Comparison of ENCODE assay signal across 38 cellular contexts in the genomic region with DNA sequence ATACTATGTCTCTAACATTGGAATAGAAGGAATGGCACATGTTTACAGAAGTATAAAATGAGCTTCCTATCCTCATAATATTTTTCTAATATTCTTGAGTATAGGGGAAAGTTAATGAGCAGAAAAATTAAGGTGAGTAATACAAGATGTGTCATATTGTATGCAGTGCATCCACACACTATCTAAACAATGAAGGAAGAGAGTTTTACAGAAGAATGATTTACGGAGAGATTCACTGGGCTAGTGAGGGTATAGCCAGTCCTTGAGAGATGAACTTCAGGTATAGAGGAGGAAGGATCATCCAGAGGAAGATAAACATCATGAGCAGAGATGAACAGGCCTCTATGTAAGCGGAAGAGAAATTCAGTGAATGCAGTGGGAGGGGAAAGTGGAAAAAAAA.
"Had no signal": no experiment of that assay in that cellular context is flagged by ENCODE, and none has a peak within 500 bp of the region (broad histone marks: within the 10 kb centered on the region; RNA-seq: fewer than 3 reads in every experiment).

No MANE protein-coding gene starts in this region.

- H3K9me3 ChIP-seq: adrenal gland, ascending aorta, body of pancreas, breast epithelium had no signal

- H3K4me3 ChIP-seq: adrenal gland, ascending aorta, body of pancreas, breast epithelium, cardiac muscle cell had no signal

- DNase-seq: activated effector memory CD4-positive, alpha-beta T cell treated with anti-CD3 and anti-CD28 coated beads, Interleukin-2, amount 50 U/mL, for 16 hours; activated effector memory CD4-positive, alpha-beta T cell treated with Interleukin-2 at 50 U/mL for 16 hours; activated gamma-delta T cell; activated gamma-delta T cell treated with Interleukin-2 at 50 U/mL for 16 hours; activated naive CD4-positive, alpha-beta T cell; activated naive CD4-positive, alpha-beta T cell treated with anti-CD3 and anti-CD28 coated beads for 36 hours; activated naive CD4-positive, alpha-beta T cell treated with anti-CD3 and anti-CD28 coated beads, Interleukin-2, amount 10 ng/mL, durations not matched to agents 7 days and 5 days; activated naive CD4-positive, alpha-beta T cell treated with anti-CD3 and anti-CD28 coated beads, Interleukin-2, amount 50 U/mL, for 16 hours; activated naive CD4-positive, alpha-beta T cell treated with Interleukin-2 at 50 U/mL for 16 hours; activated naive CD8-positive, alpha-beta T cell treated with anti-CD3 and anti-CD28 coated beads for 36 hours; activated naive CD8-positive, alpha-beta T cell treated with anti-CD3 and anti-CD28 coated beads, Interleukin-2, amount 10 ng/mL, durations not matched to agents 7 days and 5 days; activated naive CD8-positive, alpha-beta T cell treated with anti-CD3 and anti-CD28 coated beads, Interleukin-2, amount 50 U/mL, for 24 hours; activated T-cell treated with anti-CD3 and anti-CD28 coated beads, Interleukin-2, amount 50 U/mL, for 1 hour; activated T-cell treated with anti-CD3 and anti-CD28 coated beads, Interleukin-2, amount 50 U/mL, for 24 hours; activated T-cell treated with anti-CD3 and anti-CD28 coated beads, Interleukin-2, amount 50 U/mL, for 4 hours; activated T-cell treated with anti-CD3 and anti-CD28 coated beads, Interleukin-2, amount 50 U/mL, for 48 hours; activated T-cell treated with anti-CD3 and anti-CD28 coated beads, Interleukin-2, amount 50 U/mL, for 72 hours; adrenal gland; amniotic stem cell; amygdala; anterior cingulate cortex; aorta; body of pancreas; brain microvascular endothelial cell; caudate nucleus; central memory CD4-positive, alpha-beta T cell; cerebellar nuclear complex had no signal

- H3K27ac Mint-ChIP-seq: activated naive CD4-positive, alpha-beta T cell treated with anti-CD3 and anti-CD28 coated beads for 36 hours; activated naive CD4-positive, alpha-beta T cell treated with anti-CD3 and anti-CD28 coated beads, Interleukin-2, amount 10 ng/mL, durations not matched to agents 7 days and 5 days; activated naive CD4-positive, alpha-beta T cell treated with anti-CD3 and anti-CD28 coated beads, Interleukin-2, amount 50 U/mL, for 24 hours; activated naive CD4-positive, alpha-beta T cell treated with anti-CD3 and anti-CD28 coated beads, Interleukin-2, amount 50 U/mL, for 72 hours; activated naive CD8-positive, alpha-beta T cell; activated naive CD8-positive, alpha-beta T cell treated with anti-CD3 and anti-CD28 coated beads for 36 hours; activated naive CD8-positive, alpha-beta T cell treated with anti-CD3 and anti-CD28 coated beads, Interleukin-2, amount 10 ng/mL, durations not matched to agents 7 days and 5 days; activated naive CD8-positive, alpha-beta T cell treated with anti-CD3 and anti-CD28 coated beads, Interleukin-2, amount 50 U/mL, for 24 hours; activated T-cell treated with anti-CD3 and anti-CD28 coated beads, Interleukin-2, amount 50 U/mL, for 24 hours; activated T-cell treated with anti-CD3 and anti-CD28 coated beads, Interleukin-2, amount 50 U/mL, for 72 hours; activated T-helper 1 cell treated with anti-CD3 and anti-CD28 coated beads, Interleukin-12 subunit alpha, Interleukin-12 subunit beta, Interleukin-2, Interleukin-4 antibody, amounts not matched to agents 30 ng/mL and 10 ng/mL and 1 ng/mL, durations not matched to agents 14 hours and 24 hours and 36 hours; activated T-helper 17 cell treated with anti-CD3 and anti-CD28 coated beads, Interleukin-2, amount 50 U/mL, for 72 hours; activated T-helper 2 cell treated with anti-CD3 and anti-CD28 coated beads, Interferon-gamma antibody, Interleukin-2, Interleukin-4, amounts not matched to agents 10 μg/mL and 5 μg/mL and 100 μg/mL, durations not matched to agents 14 hours and 24 hours and 36 hours; brain had no signal

- H3K4me1 Mint-ChIP-seq: activated naive CD4-positive, alpha-beta T cell treated with anti-CD3 and anti-CD28 coated beads, Interleukin-2, amount 10 ng/mL, durations not matched to agents 7 days and 5 days; activated naive CD4-positive, alpha-beta T cell treated with anti-CD3 and anti-CD28 coated beads, Interleukin-2, amount 50 U/mL, for 24 hours; activated naive CD8-positive, alpha-beta T cell treated with anti-CD3 and anti-CD28 coated beads for 36 hours; activated naive CD8-positive, alpha-beta T cell treated with anti-CD3 and anti-CD28 coated beads, Interleukin-2, amount 10 ng/mL, durations not matched to agents 7 days and 5 days; activated naive CD8-positive, alpha-beta T cell treated with anti-CD3 and anti-CD28 coated beads, Interleukin-2, amount 50 U/mL, for 24 hours; activated T-helper 17 cell treated with anti-CD3 and anti-CD28 coated beads, Interleukin-2, amount 50 U/mL, for 72 hours; brain; central memory CD8-positive, alpha-beta T cell had no signal

- H3K9me3 Mint-ChIP-seq: brain had no signal

- H3K4me3 Mint-ChIP-seq: activated naive CD4-positive, alpha-beta T cell treated with anti-CD3 and anti-CD28 coated beads for 36 hours; activated naive CD4-positive, alpha-beta T cell treated with anti-CD3 and anti-CD28 coated beads, Interleukin-2, amount 10 ng/mL, durations not matched to agents 7 days and 5 days; activated naive CD4-positive, alpha-beta T cell treated with anti-CD3 and anti-CD28 coated beads, Interleukin-2, amount 50 U/mL, for 24 hours; activated naive CD8-positive, alpha-beta T cell; activated naive CD8-positive, alpha-beta T cell treated with anti-CD3 and anti-CD28 coated beads for 36 hours; activated naive CD8-positive, alpha-beta T cell treated with anti-CD3 and anti-CD28 coated beads, Interleukin-2, amount 10 ng/mL, durations not matched to agents 7 days and 5 days; activated naive CD8-positive, alpha-beta T cell treated with anti-CD3 and anti-CD28 coated beads, Interleukin-2, amount 50 U/mL, for 24 hours; activated T-cell treated with anti-CD3 and anti-CD28 coated beads, Interleukin-2, amount 50 U/mL, for 24 hours; activated T-cell treated with anti-CD3 and anti-CD28 coated beads, Interleukin-2, amount 50 U/mL, for 4 hours; activated T-cell treated with anti-CD3 and anti-CD28 coated beads, Interleukin-2, amount 50 U/mL, for 72 hours; activated T-helper 1 cell treated with anti-CD3 and anti-CD28 coated beads, Interleukin-12 subunit alpha, Interleukin-12 subunit beta, Interleukin-2, Interleukin-4 antibody, amounts not matched to agents 30 ng/mL and 10 ng/mL and 1 ng/mL, durations not matched to agents 14 hours and 24 hours and 36 hours; activated T-helper 17 cell treated with anti-CD3 and anti-CD28 coated beads, Interleukin-2, amount 50 U/mL, for 72 hours; brain; central memory CD8-positive, alpha-beta T cell had no signal

- H3K4me1 ChIP-seq: adrenal gland, ascending aorta, body of pancreas, breast epithelium had no signal

- H3K27me3 ChIP-seq: adrenal gland, ascending aorta, body of pancreas, brain microvascular endothelial cell, breast epithelium, cardiac muscle cell had no signal

- ATAC-seq: activated naive CD4-positive, alpha-beta T cell treated with anti-CD3 and anti-CD28 coated beads, Interleukin-2, amount 50 U/mL, for 72 hours; activated naive CD8-positive, alpha-beta T cell treated with anti-CD3 and anti-CD28 coated beads, Interleukin-2, amount 50 U/mL, for 24 hours; activated T-cell treated with anti-CD3 and anti-CD28 coated beads, Interleukin-2, amount 50 U/mL, for 4 hours; activated T-cell treated with anti-CD3 and anti-CD28 coated beads, Interleukin-2, amount 50 U/mL, for 72 hours; activated T-helper 17 cell treated with anti-CD3 and anti-CD28 coated beads, Interleukin-2, amount 50 U/mL, for 72 hours; body of pancreas had no signal

- H3K36me3 ChIP-seq: adrenal gland, ascending aorta, brain microvascular endothelial cell, breast epithelium, cardiac muscle cell had no signal

- H3K27ac ChIP-seq: adrenal gland, ascending aorta, body of pancreas, brain microvascular endothelial cell, breast epithelium, cardiac muscle cell had no signal

- H3K27me3 Mint-ChIP-seq: activated naive CD4-positive, alpha-beta T cell treated with anti-CD3 and anti-CD28 coated beads, Interleukin-2, amount 10 ng/mL, durations not matched to agents 7 days and 5 days; activated naive CD4-positive, alpha-beta T cell treated with anti-CD3 and anti-CD28 coated beads, Interleukin-2, amount 50 U/mL, for 24 hours; activated naive CD8-positive, alpha-beta T cell; activated naive CD8-positive, alpha-beta T cell treated with anti-CD3 and anti-CD28 coated beads for 36 hours; activated naive CD8-positive, alpha-beta T cell treated with anti-CD3 and anti-CD28 coated beads, Interleukin-2, amount 10 ng/mL, durations not matched to agents 7 days and 5 days; activated naive CD8-positive, alpha-beta T cell treated with anti-CD3 and anti-CD28 coated beads, Interleukin-2, amount 50 U/mL, for 24 hours; activated T-cell treated with anti-CD3 and anti-CD28 coated beads, Interleukin-2, amount 50 U/mL, for 24 hours; activated T-helper 17 cell treated with anti-CD3 and anti-CD28 coated beads, Interleukin-2, amount 50 U/mL, for 72 hours; brain; central memory CD8-positive, alpha-beta T cell had no signal

- H3K36me3 Mint-ChIP-seq: activated naive CD4-positive, alpha-beta T cell treated with anti-CD3 and anti-CD28 coated beads, Interleukin-2, amount 10 ng/mL, durations not matched to agents 7 days and 5 days; activated naive CD4-positive, alpha-beta T cell treated with anti-CD3 and anti-CD28 coated beads, Interleukin-2, amount 50 U/mL, for 24 hours; activated naive CD8-positive, alpha-beta T cell; activated naive CD8-positive, alpha-beta T cell treated with anti-CD3 and anti-CD28 coated beads for 36 hours; activated naive CD8-positive, alpha-beta T cell treated with anti-CD3 and anti-CD28 coated beads, Interleukin-2, amount 10 ng/mL, durations not matched to agents 7 days and 5 days; brain had no signal
